10 cellular contexts compared by ENCODE assay signal in genomic region chr1:160116277-160117147, GRCh38. TPM values are rescaled to one million over a fixed set of nuclear protein-coding genes. Genes with fewer than 3 reads are reported as not detected.
DNase-seq lines count a peak whose midpoint lies in the region; ATAC-seq and TF ChIP-seq lines count a peak whose summit lies in the region.
"Had no signal": no experiment of that assay in that cellular context is flagged by ENCODE, and none has a peak within 500 bp of the region (broad histone marks: within the 10 kb centered on the region; RNA-seq: fewer than 3 reads in every experiment).

No MANE protein-coding gene starts in this region.

- no peak overlapping the region for H3K4ac ChIP-seq in trophoblast cell (ENCODE audit: low read depth, low read length)

- no peaks in the 10 kb centered on the region for H3K79me1 ChIP-seq in trophoblast cell (ENCODE audit: low read length)

- peak; percentile 26 for DNase-seq in NCI-H69 (lab: John Stamatoyannopoulos, UW)
- DNase-seq in testis = peak; percentile 50
- DNase-seq in NCI-H748 treated with DMSO at 0.1 percent for 48 hours (lab: John Stamatoyannopoulos, UW) = no peak
- no peak for DNase-seq in trophoblast cell
- DNase-seq in activated naive CD8-positive, alpha-beta T cell treated with anti-CD3 and anti-CD28 coated beads, Interleukin-2, amount 50 U/mL, for 24 hours = no peak

- no peak overlapping the region for H2BK5ac ChIP-seq in trophoblast cell (ENCODE audit: low read depth, low read length, poor library complexity)

- H2BK12ac ChIP-seq in trophoblast cell (ENCODE audit: low read length) = no peak overlapping the region

- no peak overlapping the region for H3K23ac ChIP-seq in trophoblast cell (ENCODE audit: low read length)

- no peak overlapping the region for H4K8ac ChIP-seq in trophoblast cell (ENCODE audit: low read depth, low read length)

- H3K27ac ChIP-seq in ectodermal cell (ENCODE audit: insufficient read depth, low read depth, low read length, poor library complexity, severe bottlenecking) = no peak overlapping the region
- peak overlapping the region; percentile 89 for H3K27ac ChIP-seq in layer of hippocampus (ENCODE audit: low read depth, low read length)
- peak overlapping the region; percentile 55 to 72 for H3K27ac ChIP-seq in testis
- H3K27ac ChIP-seq in trophoblast cell (ENCODE audit: low read depth, low read length) = no peak overlapping the region

- no peak for ATAC-seq in activated T-helper 17 cell treated with anti-CD3 and anti-CD28 coated beads, Interleukin-2, amount 50 U/mL, for 72 hours (replicated peaks)
- no peak for ATAC-seq in activated naive CD8-positive, alpha-beta T cell treated with anti-CD3 and anti-CD28 coated beads, Interleukin-2, amount 50 U/mL, for 24 hours

- H2AFZ ChIP-seq in trophoblast cell (ENCODE audit: insufficient read depth, low read length, poor library complexity) = no peak overlapping the region

- H3K79me2 ChIP-seq in trophoblast cell (ENCODE audit: control insufficient read depth, insufficient read depth, low read length, poor library complexity) = no peaks in the 10 kb centered on the region

- TF ChIP-seq CTCF in testis (IDR thresholded peaks at IDR 0.05) = no peak

- H3K4me1 Mint-ChIP-seq in activated T-helper 17 cell treated with anti-CD3 and anti-CD28 coated beads, Interleukin-2, amount 50 U/mL, for 72 hours = no peaks in the 10 kb centered on the region
- H3K4me1 Mint-ChIP-seq in activated naive CD8-positive, alpha-beta T cell treated with anti-CD3 and anti-CD28 coated beads, Interleukin-2, amount 50 U/mL, for 24 hours = no peaks in the 10 kb centered on the region

- H3K36me3 Mint-ChIP-seq in activated T-helper 17 cell treated with anti-CD3 and anti-CD28 coated beads, Interleukin-2, amount 50 U/mL, for 72 hours (ENCODE audit: low read depth) = no peaks in the 10 kb centered on the region
- H3K36me3 Mint-ChIP-seq in activated naive CD8-positive, alpha-beta T cell treated with anti-CD3 and anti-CD28 coated beads, Interleukin-2, amount 50 U/mL, for 24 hours (ENCODE audit: low read depth) = no peaks in the 10 kb centered on the region

- H3K9ac ChIP-seq in trophoblast cell (ENCODE audit: low read length) = no peak overlapping the region

- H3K27me3 Mint-ChIP-seq in activated T-helper 17 cell treated with anti-CD3 and anti-CD28 coated beads, Interleukin-2, amount 50 U/mL, for 72 hours = peaks cover 29% of the 10 kb centered on the region
- peaks cover 17% of the 10 kb centered on the region for H3K27me3 Mint-ChIP-seq in activated naive CD8-positive, alpha-beta T cell treated with anti-CD3 and anti-CD28 coated beads, Interleukin-2, amount 50 U/mL, for 24 hours

- H4K91ac ChIP-seq in trophoblast cell (ENCODE audit: low read depth, low read length) = no peak overlapping the region

- no peaks in the 10 kb centered on the region for H3K9me3 ChIP-seq in ectodermal cell (ENCODE audit: control insufficient read depth, low read length)
- no peaks in the 10 kb centered on the region for H3K9me3 ChIP-seq in testis
- peaks cover 3% of the 10 kb centered on the region for H3K9me3 ChIP-seq in trophoblast cell (ENCODE audit: insufficient read depth, low read depth, low read length)

- H3K18ac ChIP-seq in trophoblast cell (ENCODE audit: low read length) = no peak overlapping the region

- H4K12ac ChIP-seq in trophoblast cell (ENCODE audit: low read depth, low read length) = no peak overlapping the region

- H3K4me1 ChIP-seq in ectodermal cell (ENCODE audit: control insufficient read depth, insufficient read depth, low read length) = peaks cover 58% of the 10 kb centered on the region
- peaks cover 58% of the 10 kb centered on the region for H3K4me1 ChIP-seq in testis
- H3K4me1 ChIP-seq in trophoblast cell (ENCODE audit: control insufficient read depth in 1 of 2, insufficient read depth in 2 of 2, low read length in 2 of 2) = no peaks in the 10 kb centered on the region

- no peak overlapping the region for H3K14ac ChIP-seq in trophoblast cell (ENCODE audit: low read length)

- H3K27me3 ChIP-seq in ectodermal cell (ENCODE audit: control insufficient read depth, insufficient read depth, low read length, poor library complexity, severe bottlenecking) = no peaks in the 10 kb centered on the region
- no peaks in the 10 kb centered on the region for H3K27me3 ChIP-seq in layer of hippocampus (ENCODE audit: control insufficient read depth, insufficient read depth, low read length)
- H3K27me3 ChIP-seq in testis = no peaks in the 10 kb centered on the region
- H3K27me3 ChIP-seq in trophoblast cell (ENCODE audit: insufficient read depth, low read length) = no peaks in the 10 kb centered on the region

- no peak overlapping the region for H2BK120ac ChIP-seq in trophoblast cell (ENCODE audit: insufficient read depth, low read length, poor library complexity)

- no peaks in the 10 kb centered on the region for H3K9me3 Mint-ChIP-seq in activated T-helper 17 cell treated with anti-CD3 and anti-CD28 coated beads, Interleukin-2, amount 50 U/mL, for 72 hours
- H3K9me3 Mint-ChIP-seq in activated naive CD8-positive, alpha-beta T cell treated with anti-CD3 and anti-CD28 coated beads, Interleukin-2, amount 50 U/mL, for 24 hours = no peaks in the 10 kb centered on the region

- 39 to 43% methylated on average over 12 of the region's 12 CpGs for WGBS in ectodermal cell, 2 experiments
- WGBS in testis, 2 donors = 45 to 59% methylated on average over 8 to 12 of the region's 12 CpGs
- WGBS in trophoblast cell (ENCODE audit: extremely low coverage, insufficient coverage, insufficient read length) = no CpG with 5 or more reads among the region's 12 CpGs

- H3K4me2 ChIP-seq in trophoblast cell (ENCODE audit: low read length) = no peak overlapping the region

- H2AK5ac ChIP-seq in trophoblast cell (ENCODE audit: low read length) = no peak overlapping the region

- no peak overlapping the region for H3K27ac Mint-ChIP-seq in activated T-helper 17 cell treated with anti-CD3 and anti-CD28 coated beads, Interleukin-2, amount 50 U/mL, for 72 hours
- no peak overlapping the region for H3K27ac Mint-ChIP-seq in activated naive CD8-positive, alpha-beta T cell treated with anti-CD3 and anti-CD28 coated beads, Interleukin-2, amount 50 U/mL, for 24 hours

- H3K4me3 ChIP-seq in ectodermal cell (ENCODE audit: insufficient read depth, low read depth, low read length) (peak overlapping the region; percentile 57), testis (peak overlapping the region; percentile 6 to 48), trophoblast cell (ENCODE audit: low read depth, low read length) (no peak overlapping the region)

- no peak overlapping the region for H3K4me3 Mint-ChIP-seq in activated T-helper 17 cell treated with anti-CD3 and anti-CD28 coated beads, Interleukin-2, amount 50 U/mL, for 72 hours
- no peak overlapping the region for H3K4me3 Mint-ChIP-seq in activated naive CD8-positive, alpha-beta T cell treated with anti-CD3 and anti-CD28 coated beads, Interleukin-2, amount 50 U/mL, for 24 hours

- TF ChIP-seq POLR2A in testis (IDR thresholded peaks at IDR 0.05) = no peak

- intact Hi-C loops in testis (cut with DNase I; ENCODE audit: low total_unique reads) = no loop called here

- H3K36me3 ChIP-seq in ectodermal cell (ENCODE audit: control insufficient read depth, insufficient read depth, low read length) (peaks cover 10% of the 10 kb centered on the region), testis (ENCODE audit: low read depth, missing control alignments) (no peaks in the 10 kb centered on the region), trophoblast cell (ENCODE audit: control insufficient read depth in 1 of 2, insufficient read depth in 2 of 2, low read length in 2 of 2) (no peaks in the 10 kb centered on the region)

RNA-seq across cellular contexts. Expression of gene ATP1A2, which starts 1.0 kb away (rescaled TPM):
- polyA plus RNA-seq in ectodermal cell (2013, experiment 1 of 4) = 233 TPM
- polyA plus RNA-seq in ectodermal cell (2013, experiment 2 of 4) = 231 TPM
- polyA plus RNA-seq in ectodermal cell (2013, experiment 3 of 4) = 158 TPM
- polyA plus RNA-seq in ectodermal cell (2013, experiment 4 of 4) = 174 TPM
- total RNA-seq in testis = 10 to 100 TPM; 14.2 to 27.9 TPM
- polyA plus RNA-seq in testis (ENCODE audit: insufficient read depth, low read depth, low replicate concordance) = 13.2 TPM
- not detected for total RNA-seq in activated T-helper 17 cell treated with anti-CD3 and anti-CD28 coated beads, Interleukin-2, amount 50 U/mL, for 72 hours
- not detected in 2 replicates for polyA plus RNA-seq in trophoblast cell (2013)
- total RNA-seq: endothelial cell of umbilical vein had no signal
- polyA plus RNA-seq: endothelial cell of umbilical vein had no signal

RNA-seq across cellular contexts. Expression of gene IGSF8, which starts 18.1 kb away (rescaled TPM):
- 16.7 TPM for polyA plus RNA-seq in ectodermal cell (2013, experiment 1 of 4)
- 18.6 TPM for polyA plus RNA-seq in ectodermal cell (2013, experiment 2 of 4)
- 15.9 TPM for polyA plus RNA-seq in ectodermal cell (2013, experiment 3 of 4)
- 19.0 TPM for polyA plus RNA-seq in ectodermal cell (2013, experiment 4 of 4)
- total RNA-seq in testis = 100 to 1,000 TPM; 104 to 119 TPM
- polyA plus RNA-seq in testis (ENCODE audit: insufficient read depth, low read depth, low replicate concordance) = 79.8 TPM
- 10 to 100 TPM; 23.8 to 30.8 TPM for total RNA-seq in activated T-helper 17 cell treated with anti-CD3 and anti-CD28 coated beads, Interleukin-2, amount 50 U/mL, for 72 hours
- polyA plus RNA-seq in trophoblast cell (2013) = 15.2 and 17.0 TPM in 2 replicates

RNA-seq across cellular contexts. Expression of gene ATP1A4, which starts 34.9 kb away (rescaled TPM):
- polyA plus RNA-seq in ectodermal cell (2013, experiment 1 of 4) = 0.93 TPM
- 1.0 TPM for polyA plus RNA-seq in ectodermal cell (2013, experiment 2 of 4)
- polyA plus RNA-seq in ectodermal cell (2013, experiment 3 of 4) = 0.85 TPM
- 1.1 TPM for polyA plus RNA-seq in ectodermal cell (2013, experiment 4 of 4)
- total RNA-seq in testis = 10 to 100 TPM; 13.3 to 23.0 TPM
- polyA plus RNA-seq in testis (ENCODE audit: insufficient read depth, low read depth, low replicate concordance) = 38.6 TPM
- under 1 TPM in 1 of 2 donors, not detected in 1; 0.48 TPM for total RNA-seq in activated T-helper 17 cell treated with anti-CD3 and anti-CD28 coated beads, Interleukin-2, amount 50 U/mL, for 72 hours
- 27.2 and 30.9 TPM in 2 replicates for polyA plus RNA-seq in trophoblast cell (2013)
- total RNA-seq: endothelial cell of umbilical vein had no signal
- polyA plus RNA-seq: endothelial cell of umbilical vein had no signal

RNA-seq across cellular contexts. Expression of gene KCNJ9, which starts 35.2 kb away (rescaled TPM):
- not detected for polyA plus RNA-seq in ectodermal cell (2013, experiment 1 of 4)
- not detected for polyA plus RNA-seq in ectodermal cell (2013, experiment 2 of 4)
- not detected for polyA plus RNA-seq in ectodermal cell (2013, experiment 3 of 4)
- 0.08 TPM for polyA plus RNA-seq in ectodermal cell (2013, experiment 4 of 4)
- under 1 TPM; 0.55 to 0.68 TPM for total RNA-seq in testis
- 0.37 TPM for polyA plus RNA-seq in testis (ENCODE audit: insufficient read depth, low read depth, low replicate concordance)
- total RNA-seq in activated T-helper 17 cell treated with anti-CD3 and anti-CD28 coated beads, Interleukin-2, amount 50 U/mL, for 72 hours = under 1 TPM in 1 of 2 donors, not detected in 1; 0.13 TPM
- not detected in 2 replicates for polyA plus RNA-seq in trophoblast cell (2013)
- total RNA-seq: endothelial cell of umbilical vein, mononuclear cell had no signal
- polyA plus RNA-seq: endothelial cell of umbilical vein had no signal

RNA-seq across cellular contexts. Expression of gene KCNJ10, which starts 46.6 kb away (rescaled TPM):
- polyA plus RNA-seq in ectodermal cell (2013, experiment 1 of 4) = not detected
- polyA plus RNA-seq in ectodermal cell (2013, experiment 2 of 4) = 0.09 TPM
- polyA plus RNA-seq in ectodermal cell (2013, experiment 3 of 4) = 0.16 TPM
- polyA plus RNA-seq in ectodermal cell (2013, experiment 4 of 4) = 0.08 TPM
- total RNA-seq in testis = 1 to 10 TPM in 1 of 2 donors, under 1 TPM in 1; 0.79 to 1.5 TPM
- polyA plus RNA-seq in testis (ENCODE audit: insufficient read depth, low read depth, low replicate concordance) = 1.9 TPM
- total RNA-seq in activated T-helper 17 cell treated with anti-CD3 and anti-CD28 coated beads, Interleukin-2, amount 50 U/mL, for 72 hours = not detected
- polyA plus RNA-seq in trophoblast cell (2013) = 0.08 and 0.14 TPM in 2 replicates
- total RNA-seq: endothelial cell of umbilical vein, mononuclear cell had no signal
- polyA plus RNA-seq: endothelial cell of umbilical vein had no signal

Comparison
In these comparisons a context has a peak if more than half of its experiments do, and no peak if none do; other contexts are left out.
1. DNase-seq: peak in NCI-H69 (single experiment) and testis (single experiment); none in NCI-H748 treated with DMSO at 0.1 percent for 48 hours (single experiment), trophoblast cell (0 of 2) and activated naive CD8-positive, alpha-beta T cell treated with anti-CD3 and anti-CD28 coated beads, Interleukin-2, amount 50 U/mL, for 24 hours (single experiment).
2. H3K27ac ChIP-seq: peak in layer of hippocampus (single experiment) and testis (2 of 2); none in ectodermal cell (single experiment) and trophoblast cell (single experiment).
3. RNA of gene ATP1A2, which starts 1.0 kb away (total RNA-seq): 14.2 to 27.9 TPM in testis; not detected in activated T-helper 17 cell treated with anti-CD3 and anti-CD28 coated beads, Interleukin-2, amount 50 U/mL, for 72 hours; every median in the first group is over 10 times any median in the second.
4. RNA of gene ATP1A4, which starts 34.9 kb away (total RNA-seq): 13.3 to 23.0 TPM in testis; 0.48 TPM in activated T-helper 17 cell treated with anti-CD3 and anti-CD28 coated beads, Interleukin-2, amount 50 U/mL, for 72 hours; every median in the first group is over 4 times any median in the second.